Comparison of ENCODE assay signal across 8 cellular contexts in the genomic region with DNA sequence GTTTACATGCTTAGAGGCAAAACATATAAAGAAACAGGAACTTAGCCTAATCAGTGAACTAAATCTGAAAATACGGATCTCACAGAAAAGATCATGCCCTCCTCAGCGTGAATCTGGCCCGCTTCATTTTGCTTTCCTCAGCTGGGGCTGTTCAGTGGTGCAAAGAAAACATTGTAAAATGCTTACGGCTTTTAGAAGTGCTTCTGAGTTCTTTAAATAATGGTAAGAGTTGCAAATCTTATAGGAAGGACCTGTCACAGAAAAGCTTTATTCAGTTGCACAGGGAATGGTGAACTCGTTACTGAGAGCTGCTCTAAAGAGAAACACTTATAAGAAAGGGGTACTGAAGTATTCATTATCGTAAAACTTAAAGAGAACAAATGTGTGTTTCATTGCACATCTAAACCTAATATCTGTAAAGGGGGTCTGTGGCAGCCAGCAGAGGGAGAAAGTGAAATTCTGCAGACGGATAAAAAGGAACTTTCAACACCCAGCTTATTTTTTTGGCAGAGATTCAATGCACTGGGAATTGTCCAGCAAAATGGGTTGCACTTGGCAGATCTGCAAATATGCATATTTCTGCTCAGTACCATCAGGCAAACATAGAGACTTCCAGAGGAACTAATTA.
DNase-seq lines count a peak whose midpoint lies in the region; ATAC-seq and TF ChIP-seq lines count a peak whose summit lies in the region.

No MANE protein-coding gene starts in this region.

- H3K36me3 ChIP-seq in HAP-1 (replicated peaks) (no peaks in the 10 kb centered on the region), ascending aorta (no peaks in the 10 kb centered on the region), lower lobe of right lung (no peaks in the 10 kb centered on the region)

- H3K9me3 Mint-ChIP-seq in activated CD8-positive, alpha-beta T cell treated with anti-CD3 and anti-CD28 coated beads, Interleukin-2, amount 10 ng/mL, durations not matched to agents 7 days and 5 days (ENCODE audit: insufficient read depth): no peaks in the 10 kb centered on the region

- H3K27me3 ChIP-seq in HAP-1 (ENCODE audit: low read depth) (no peaks in the 10 kb centered on the region), ascending aorta (no peaks in the 10 kb centered on the region), lower lobe of right lung (ENCODE audit: low read depth) (no peaks in the 10 kb centered on the region)

- no peak for ATAC-seq in lower lobe of right lung
- ATAC-seq in GM18907 (IDR thresholded peaks at IDR 0.05; ENCODE audit: unreplicated experiment): no peak
- no peak for ATAC-seq in GM19328 (IDR thresholded peaks at IDR 0.05; ENCODE audit: unreplicated experiment)
- ATAC-seq in activated CD8-positive, alpha-beta T cell treated with anti-CD3 and anti-CD28 coated beads, Interleukin-2, amount 10 ng/mL, durations not matched to agents 7 days and 5 days: no peak

- H3K27me3 Mint-ChIP-seq in activated CD8-positive, alpha-beta T cell treated with anti-CD3 and anti-CD28 coated beads, Interleukin-2, amount 10 ng/mL, durations not matched to agents 7 days and 5 days (ENCODE audit: low read depth): peaks cover 13% of the 10 kb centered on the region

- peak overlapping the region; percentile 4 for H3K4me3 ChIP-seq in HAP-1
- H3K4me3 ChIP-seq in ascending aorta: peak overlapping the region; percentile 13 to 50
- peak overlapping the region; percentile 22 for H3K4me3 ChIP-seq in lower lobe of right lung

- no peak overlapping the region for H3K4me3 Mint-ChIP-seq in activated CD8-positive, alpha-beta T cell treated with anti-CD3 and anti-CD28 coated beads, Interleukin-2, amount 10 ng/mL, durations not matched to agents 7 days and 5 days

- H3K4me1 ChIP-seq in HAP-1 (peaks cover 10% of the 10 kb centered on the region), ascending aorta (peaks cover 0 to 5% of the 10 kb centered on the region in 2 donors), lower lobe of right lung (no peaks in the 10 kb centered on the region)

- POLR2A ChIA-PET in activated CD8-positive, alpha-beta T cell treated with anti-CD3 and anti-CD28 coated beads, Interleukin-2, amount 10 ng/mL, durations not matched to agents 7 days and 5 days (lab: Charles Lee): no interaction called here

- H3K27ac Mint-ChIP-seq in activated CD8-positive, alpha-beta T cell treated with anti-CD3 and anti-CD28 coated beads, Interleukin-2, amount 10 ng/mL, durations not matched to agents 7 days and 5 days: no peak overlapping the region

- intact Hi-C loops in ascending aorta (cut with DNase I) (no loop called here), lower lobe of right lung (cut with DNase I) (no loop called here)

- DNase-seq in A172 (ENCODE audit: low spot score) (peak; percentile 33), HAP-1 (ENCODE audit: low spot score in 2 of 2) (peak; percentile 59 to 80), ascending aorta (ENCODE audit: low spot score in 2 of 2) (no peak), lower lobe of right lung (no peak), NCI-H2107 (lab: John Stamatoyannopoulos, UW) (no peak)
- no peak for DNase-seq in activated CD8-positive, alpha-beta T cell treated with anti-CD3 and anti-CD28 coated beads, Interleukin-2, amount 10 ng/mL, durations not matched to agents 7 days and 5 days

- in situ Hi-C loops in HAP-1 (cut with MboI; ENCODE audit: low sequenced_read_pairs): no loop called here

- CTCF ChIA-PET in activated CD8-positive, alpha-beta T cell treated with anti-CD3 and anti-CD28 coated beads, Interleukin-2, amount 10 ng/mL, durations not matched to agents 7 days and 5 days (lab: Charles Lee): interaction anchor here (1.0 kb wide), 1 partner anchor 28 kb away, joined by 3 read pairs; no protein-coding TSS in a partner anchor

- H3K36me3 Mint-ChIP-seq in activated CD8-positive, alpha-beta T cell treated with anti-CD3 and anti-CD28 coated beads, Interleukin-2, amount 10 ng/mL, durations not matched to agents 7 days and 5 days (ENCODE audit: low read depth): no peaks in the 10 kb centered on the region

- peak in 1 of 3 experiments; percentile 7 for TF ChIP-seq CTCF in ascending aorta (IDR thresholded peaks at IDR 0.05)
- no peak for TF ChIP-seq CTCF in lower lobe of right lung (IDR thresholded peaks at IDR 0.05)

- H3K9me3 ChIP-seq in HAP-1 (no peaks in the 10 kb centered on the region), ascending aorta (no peaks in the 10 kb centered on the region), lower lobe of right lung (no peaks in the 10 kb centered on the region)

- H3K27ac ChIP-seq in ascending aorta (no peak overlapping the region), lower lobe of right lung (no peak overlapping the region)

- no peaks in the 10 kb centered on the region for H3K4me1 Mint-ChIP-seq in activated CD8-positive, alpha-beta T cell treated with anti-CD3 and anti-CD28 coated beads, Interleukin-2, amount 10 ng/mL, durations not matched to agents 7 days and 5 days (ENCODE audit: low read depth)

Comparison
In these comparisons a context has a peak if more than half of its experiments do, and no peak if none do; other contexts are left out.
1. DNase-seq: peak in A172 (single experiment) and HAP-1 (2 of 2); none in ascending aorta (0 of 2), lower lobe of right lung (single experiment), activated CD8-positive, alpha-beta T cell treated with anti-CD3 and anti-CD28 coated beads, Interleukin-2, amount 10 ng/mL, durations not matched to agents 7 days and 5 days (single experiment) and NCI-H2107 (single experiment).
2. Peak in every context shown above with its lines, with median percentiles within 50 percentile points of each other: H3K4me3 ChIP-seq.